23 cellular contexts compared by ENCODE assay signal in genomic region chr9:92719028-92719647, GRCh38.
"Had no signal": no experiment of that assay in that cellular context is flagged by ENCODE, and none has a peak within 500 bp of the region (broad histone marks: within the 10 kb centered on the region; RNA-seq: fewer than 3 reads in every experiment).

No MANE protein-coding gene starts in this region.

- FAIRE-seq: frontal cortex, keratinocyte had no signal

- H3K9me3 Mint-ChIP-seq: activated naive CD4-positive, alpha-beta T cell treated with anti-CD3 and anti-CD28 coated beads, Interleukin-2, amount 10 ng/mL, durations not matched to agents 7 days and 5 days; activated naive CD8-positive, alpha-beta T cell treated with anti-CD3 and anti-CD28 coated beads, Interleukin-2, amount 50 U/mL, for 24 hours; brain; central memory CD8-positive, alpha-beta T cell had no signal

- H3K27me3 Mint-ChIP-seq: activated naive CD4-positive, alpha-beta T cell treated with anti-CD3 and anti-CD28 coated beads, Interleukin-2, amount 10 ng/mL, durations not matched to agents 7 days and 5 days; activated naive CD8-positive, alpha-beta T cell treated with anti-CD3 and anti-CD28 coated beads, Interleukin-2, amount 50 U/mL, for 24 hours; brain; central memory CD8-positive, alpha-beta T cell; progenitor cell of endocrine pancreas; T-helper 17 cell had no signal

- H3K4me1 Mint-ChIP-seq: activated naive CD4-positive, alpha-beta T cell treated with anti-CD3 and anti-CD28 coated beads, Interleukin-2, amount 10 ng/mL, durations not matched to agents 7 days and 5 days had no signal

- H3K27me3 ChIP-seq: stomach, testis, upper lobe of left lung had no signal

- ATAC-seq: right cardiac atrium, T-helper 17 cell had no signal

- H3K27ac ChIP-seq: coronary artery, stomach, testis, upper lobe of left lung, WERI-Rb-1 had no signal

- DNase-seq: activated CD4-positive, alpha-beta T cell treated with anti-CD3 and anti-CD28 coated beads, Interleukin-2, amount 50 U/mL, for 48 hours; activated effector memory CD4-positive, alpha-beta T cell treated with Interleukin-2 at 50 U/mL for 16 hours; activated naive CD4-positive, alpha-beta T cell treated with anti-CD3 and anti-CD28 coated beads, Interleukin-2, amount 10 ng/mL, durations not matched to agents 7 days and 5 days; activated naive CD8-positive, alpha-beta T cell treated with anti-CD3 and anti-CD28 coated beads, Interleukin-2, amount 50 U/mL, for 24 hours; activated T-cell treated with anti-CD3 and anti-CD28 coated beads, Interleukin-2, amount 50 U/mL, for 1 hour; anterior cingulate cortex; erythroblast; hypothalamus; stimulated activated CD4-positive, alpha-beta T cell treated with anti-CD3 and anti-CD28 coated beads, Interleukin-15, amount 100 ng/mL, for 24 hours; stimulated activated CD4-positive, alpha-beta T cell treated with anti-CD3 and anti-CD28 coated beads, Interleukin-2, amount 100 ng/mL, for 48 hours; stomach; T-helper 17 cell; testis; WERI-Rb-1 had no signal

- H3K9me3 ChIP-seq: stomach, testis, upper lobe of left lung had no signal

- H3K27ac Mint-ChIP-seq: activated naive CD4-positive, alpha-beta T cell treated with anti-CD3 and anti-CD28 coated beads, Interleukin-2, amount 10 ng/mL, durations not matched to agents 7 days and 5 days; activated naive CD8-positive, alpha-beta T cell treated with anti-CD3 and anti-CD28 coated beads, Interleukin-2, amount 50 U/mL, for 24 hours; brain; progenitor cell of endocrine pancreas had no signal

- H3K4me3 Mint-ChIP-seq: activated naive CD4-positive, alpha-beta T cell treated with anti-CD3 and anti-CD28 coated beads, Interleukin-2, amount 10 ng/mL, durations not matched to agents 7 days and 5 days; activated naive CD8-positive, alpha-beta T cell treated with anti-CD3 and anti-CD28 coated beads, Interleukin-2, amount 50 U/mL, for 24 hours; brain; central memory CD8-positive, alpha-beta T cell; T-helper 17 cell had no signal

- H3K4me3 ChIP-seq: coronary artery, skin epidermis, stomach, testis, upper lobe of left lung had no signal
